ENCODE assay signal across 18 cellular contexts in genomic region chr2:122414911-122415310, GRCh38.
DNase-seq lines count a peak whose midpoint lies in the region; ATAC-seq and TF ChIP-seq lines count a peak whose summit lies in the region.
"Had no signal": no experiment of that assay in that cellular context is flagged by ENCODE, and none has a peak within 500 bp of the region (broad histone marks: within the 10 kb centered on the region; RNA-seq: fewer than 3 reads in every experiment).

No MANE protein-coding gene starts in this region.

- in situ Hi-C loops in Caki2 (cut with HindIII; ENCODE audit: low pct_unique_long_range_greater_than_20kb, low sequenced_read_pairs) = no loop called here

- peak; percentile 30 for DNase-seq in Caki2 (ENCODE audit: low read depth)
- peak; percentile 25 for DNase-seq in HPDE6-E6E7 (ENCODE audit: extremely low spot score)
- DNase-seq in NCI-H510A treated with DMSO at 0.1 percent for 48 hours (lab: John Stamatoyannopoulos, UW) = peak; percentile 67
- peak; percentile 18 for DNase-seq in epithelial cell of prostate (ENCODE audit: low read depth, low spot score)
- DNase-seq in CD8-positive, alpha-beta T cell = no peak
- no peak for DNase-seq in T-cell
- DNase-seq in GM03348 (ENCODE audit: low spot score) = no peak
- DNase-seq: CD4-positive, CD25-positive, alpha-beta regulatory T cell; hippocampal formation; MM.1S; naive B cell; NCI-H2081; NK-92 treated with Interleukin-12 subunit alpha and Interleukin-12 subunit beta, amount 100 ng/mL, for 24 hours; right cardiac atrium had no signal

- no peaks in the 10 kb centered on the region for H3K4me1 ChIP-seq in CD8-positive, alpha-beta T cell (ENCODE audit: insufficient read depth, low read length)

- H3K27me3 Mint-ChIP-seq in CD8-positive, alpha-beta T cell (ENCODE audit: low read depth) = no peaks in the 10 kb centered on the region
- H3K27me3 Mint-ChIP-seq in T-cell = no peaks in the 10 kb centered on the region
- H3K27me3 Mint-ChIP-seq: CD4-positive, CD25-positive, alpha-beta regulatory T cell; IgD-negative memory B cell; naive B cell had no signal

- no peaks in the 10 kb centered on the region for H3K36me3 ChIP-seq in CD8-positive, alpha-beta T cell (ENCODE audit: insufficient read depth, low read length)

- no peak for TF ChIP-seq CTCF in CD8-positive, alpha-beta T cell (IDR thresholded peaks at IDR 0.05)

- no peak overlapping the region for H3K4me3 ChIP-seq in CD8-positive, alpha-beta T cell (ENCODE audit: low read depth, low read length)

- H3K27ac ChIP-seq in epithelial cell of prostate = no peak overlapping the region
- H3K27ac ChIP-seq in CD8-positive, alpha-beta T cell (ENCODE audit: low read depth, low read length) = no peak overlapping the region

- no peak for ATAC-seq in CD8-positive, alpha-beta T cell
- ATAC-seq in T-cell (replicated peaks in 1 of 4) = no peak
- ATAC-seq: activated CD4-positive, CD25-positive, alpha-beta regulatory T cell treated with anti-CD3 and anti-CD28 coated beads, Interleukin-2, amount 50 U/mL, for 24 hours; activated naive CD4-positive, alpha-beta T cell treated with anti-CD3 and anti-CD28 coated beads, Interleukin-2, amount 50 U/mL, for 72 hours; right cardiac atrium had no signal

- H3K27ac Mint-ChIP-seq in CD8-positive, alpha-beta T cell = no peak overlapping the region
- H3K27ac Mint-ChIP-seq in T-cell = no peak overlapping the region
- H3K27ac Mint-ChIP-seq: activated T-helper 1 cell treated with anti-CD3 and anti-CD28 coated beads, Interleukin-12 subunit alpha, Interleukin-12 subunit beta, Interleukin-2, Interleukin-4 antibody, amounts not matched to agents 30 ng/mL and 10 ng/mL and 1 ng/mL, durations not matched to agents 14 hours and 24 hours and 36 hours; CD4-positive, CD25-positive, alpha-beta regulatory T cell; IgD-negative memory B cell; naive B cell had no signal

- CTCF ChIA-PET in CD8-positive, alpha-beta T cell (lab: Charles Lee) = no interaction called here
- CTCF ChIA-PET in T-cell (lab: Charles Lee) = no interaction called here

- H3K4me3 Mint-ChIP-seq in CD8-positive, alpha-beta T cell = no peak overlapping the region
- H3K4me3 Mint-ChIP-seq in T-cell = no peak overlapping the region
- H3K4me3 Mint-ChIP-seq: activated T-helper 1 cell treated with anti-CD3 and anti-CD28 coated beads, Interleukin-12 subunit alpha, Interleukin-12 subunit beta, Interleukin-2, Interleukin-4 antibody, amounts not matched to agents 30 ng/mL and 10 ng/mL and 1 ng/mL, durations not matched to agents 14 hours and 24 hours and 36 hours; CD4-positive, CD25-positive, alpha-beta regulatory T cell; IgD-negative memory B cell; naive B cell had no signal

- H3K9me3 Mint-ChIP-seq in CD8-positive, alpha-beta T cell = peaks cover 6% of the 10 kb centered on the region
- H3K9me3 Mint-ChIP-seq in T-cell = peaks cover 7 to 10% (median 9%) of the 10 kb centered on the region in 3 donors

- POLR2A ChIA-PET in CD8-positive, alpha-beta T cell (lab: Charles Lee) = no interaction called here
- POLR2A ChIA-PET in T-cell (lab: Charles Lee) = no interaction called here

- no peaks in the 10 kb centered on the region for H3K4me1 Mint-ChIP-seq in CD8-positive, alpha-beta T cell (ENCODE audit: low read depth)
- H3K4me1 Mint-ChIP-seq in T-cell = no peaks in the 10 kb centered on the region
- H3K4me1 Mint-ChIP-seq: CD4-positive, CD25-positive, alpha-beta regulatory T cell; naive B cell had no signal

- H3K9me3 ChIP-seq in CD8-positive, alpha-beta T cell (ENCODE audit: low read length) = no peaks in the 10 kb centered on the region

- intact Hi-C loops in CD8-positive, alpha-beta T cell (cut with DNase I, micrococcal nuclease) = no loop called here

- H3K27me3 ChIP-seq in CD8-positive, alpha-beta T cell (ENCODE audit: insufficient read depth, low read length) = no peaks in the 10 kb centered on the region

- H3K36me3 Mint-ChIP-seq in CD8-positive, alpha-beta T cell = no peaks in the 10 kb centered on the region
- H3K36me3 Mint-ChIP-seq in T-cell = no peaks in the 10 kb centered on the region
- H3K36me3 Mint-ChIP-seq: activated naive CD4-positive, alpha-beta T cell treated with anti-CD3 and anti-CD28 coated beads, Interleukin-2, amount 50 U/mL, for 72 hours; CD4-positive, CD25-positive, alpha-beta regulatory T cell; IgD-negative memory B cell; naive B cell had no signal

Comparison
In these comparisons a context has a peak if more than half of its experiments do, and no peak if none do; other contexts are left out.
1. DNase-seq: peak in Caki2 (single experiment), HPDE6-E6E7 (single experiment), NCI-H510A treated with DMSO at 0.1 percent for 48 hours (single experiment) and epithelial cell of prostate (single experiment); none in CD8-positive, alpha-beta T cell (0 of 7), T-cell (0 of 34) and GM03348 (single experiment).